24 cellular contexts compared by ENCODE assay signal in the genomic region with DNA sequence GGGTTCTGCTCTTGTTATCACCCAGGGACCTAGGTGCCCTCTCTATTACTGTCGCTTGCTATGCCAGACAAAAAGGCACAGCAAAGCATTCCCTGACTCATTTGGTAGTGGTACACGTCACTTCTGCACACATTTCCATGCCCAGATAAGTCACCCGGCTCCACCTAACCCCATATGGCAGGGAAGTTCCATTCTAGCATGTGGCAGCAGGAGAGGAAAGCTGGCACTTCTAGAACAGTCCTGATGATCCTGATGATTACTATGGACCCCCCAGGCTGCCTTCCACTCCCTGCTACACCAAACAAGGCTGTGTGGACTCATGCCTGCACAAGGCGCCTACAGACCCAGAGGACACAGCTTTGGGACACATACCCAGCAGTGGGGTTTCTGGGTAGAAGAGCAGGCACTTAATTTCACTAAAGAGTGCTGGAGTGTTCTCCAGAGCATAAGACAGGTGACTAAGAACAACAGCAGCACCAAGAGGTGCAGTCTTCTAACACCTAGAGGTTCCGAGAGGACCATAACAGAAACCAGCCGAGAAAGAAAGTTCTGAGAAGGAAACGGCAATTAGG.
"Had no signal": no experiment of that assay in that cellular context is flagged by ENCODE, and none has a peak within 500 bp of the region (broad histone marks: within the 10 kb centered on the region; RNA-seq: fewer than 3 reads in every experiment).

No MANE protein-coding gene starts in this region.

- DNase-seq: activated CD4-positive, alpha-beta memory T cell treated with anti-CD3 and anti-CD28 coated beads, Interleukin-2, amount 10 ng/mL, durations not matched to agents 7 days and 5 days; activated CD4-positive, alpha-beta T cell treated with anti-CD3 and anti-CD28 coated beads for 36 hours; activated CD4-positive, alpha-beta T cell treated with anti-CD3 and anti-CD28 coated beads, Interleukin-2, amount 50 U/mL, for 1 hour; activated gamma-delta T cell; activated naive CD4-positive, alpha-beta T cell treated with anti-CD3 and anti-CD28 coated beads for 36 hours; activated T-cell treated with anti-CD3 and anti-CD28 coated beads for 4 hours; activated T-cell treated with anti-CD3 and anti-CD28 coated beads, Interleukin-2, amount 50 U/mL, for 48 hours; IMR-90; KG1; MG63; NCI-H1105; NCI-H1436; NCI-H1694 treated with DMSO at 0.1 percent for 48 hours; NCI-H2029 treated with DMSO at 0.1 percent for 48 hours; NCI-H345; NCI-H510A; NCI-H69; PC-9; SIG-M5; T-cell; WERI-Rb-1 had no signal

- H3K4me3 ChIP-seq: MG63, PC-9, SK-N-MC had no signal

- H3K4me2 ChIP-seq: PC-9 had no signal

- H3K27ac ChIP-seq: PC-9, SK-N-MC, WERI-Rb-1 had no signal

- H3K4me1 Mint-ChIP-seq: activated CD4-positive, alpha-beta memory T cell treated with anti-CD3 and anti-CD28 coated beads, Interleukin-2, amount 10 ng/mL, durations not matched to agents 7 days and 5 days; activated CD4-positive, alpha-beta T cell treated with anti-CD3 and anti-CD28 coated beads for 36 hours; activated T-helper 17 cell treated with anti-CD3 and anti-CD28 coated beads, Interleukin-2, amount 50 U/mL, for 72 hours; T-cell had no signal

- H3K27ac Mint-ChIP-seq: activated CD4-positive, alpha-beta memory T cell treated with anti-CD3 and anti-CD28 coated beads, Interleukin-2, amount 10 ng/mL, durations not matched to agents 7 days and 5 days; activated CD4-positive, alpha-beta T cell treated with anti-CD3 and anti-CD28 coated beads for 36 hours; activated naive CD4-positive, alpha-beta T cell treated with anti-CD3 and anti-CD28 coated beads for 36 hours; activated naive CD8-positive, alpha-beta T cell; activated T-helper 17 cell treated with anti-CD3 and anti-CD28 coated beads, Interleukin-2, amount 50 U/mL, for 72 hours; T-cell had no signal

- ATAC-seq: activated CD4-positive, alpha-beta T cell treated with anti-CD3 and anti-CD28 coated beads for 36 hours; activated T-helper 17 cell treated with anti-CD3 and anti-CD28 coated beads, Interleukin-2, amount 50 U/mL, for 72 hours; T-cell had no signal

- H3K4me3 Mint-ChIP-seq: activated CD4-positive, alpha-beta memory T cell treated with anti-CD3 and anti-CD28 coated beads, Interleukin-2, amount 10 ng/mL, durations not matched to agents 7 days and 5 days; activated CD4-positive, alpha-beta T cell treated with anti-CD3 and anti-CD28 coated beads for 36 hours; activated naive CD4-positive, alpha-beta T cell treated with anti-CD3 and anti-CD28 coated beads for 36 hours; activated naive CD8-positive, alpha-beta T cell; activated T-helper 17 cell treated with anti-CD3 and anti-CD28 coated beads, Interleukin-2, amount 50 U/mL, for 72 hours; T-cell had no signal

- H3K36me3 ChIP-seq: MG63, WERI-Rb-1 had no signal

- H3K36me3 Mint-ChIP-seq: activated naive CD8-positive, alpha-beta T cell; T-cell had no signal

- H3K9me3 ChIP-seq: MG63 had no signal

- H3K9me3 Mint-ChIP-seq: activated CD4-positive, alpha-beta memory T cell treated with anti-CD3 and anti-CD28 coated beads, Interleukin-2, amount 10 ng/mL, durations not matched to agents 7 days and 5 days; activated naive CD4-positive, alpha-beta T cell treated with anti-CD3 and anti-CD28 coated beads for 36 hours; activated T-helper 17 cell treated with anti-CD3 and anti-CD28 coated beads, Interleukin-2, amount 50 U/mL, for 72 hours; T-cell had no signal

- H2AFZ ChIP-seq: PC-9 had no signal
